Comparison of ENCODE assay signal across 8 cellular contexts in the genomic region with DNA sequence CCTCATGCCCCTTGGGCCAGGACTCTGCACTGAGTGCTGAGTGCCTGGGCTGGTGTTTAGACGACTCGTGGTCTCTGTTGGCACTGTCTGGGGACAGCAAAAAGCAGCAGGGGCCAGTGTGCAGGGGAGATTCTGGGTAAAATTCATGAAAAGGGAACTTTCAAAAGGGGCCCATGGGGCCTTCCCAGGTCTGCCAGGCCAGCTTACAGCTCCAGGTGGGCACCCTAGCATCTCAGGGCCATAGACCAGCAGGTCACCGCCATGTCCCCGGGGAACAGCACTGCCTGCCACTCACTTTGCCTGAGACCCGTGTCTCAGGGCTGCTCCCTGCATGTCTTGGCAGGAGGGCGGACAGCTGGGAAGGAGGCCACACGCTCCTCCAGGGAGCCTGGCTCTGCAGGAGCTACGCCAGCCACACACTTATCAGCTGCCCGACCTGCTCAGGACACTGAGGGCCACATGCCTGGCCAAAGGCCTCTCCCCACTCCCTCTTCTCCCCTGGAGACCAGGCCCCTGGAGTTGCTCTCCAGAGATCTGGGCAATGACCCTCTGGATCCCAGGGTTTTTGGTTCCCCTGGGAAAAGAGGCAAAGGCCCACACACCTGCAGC. TPM values are rescaled to one million over a fixed set of nuclear protein-coding genes. Genes with fewer than 3 reads are reported as not detected.
DNase-seq lines count a peak whose midpoint lies in the region; ATAC-seq and TF ChIP-seq lines count a peak whose summit lies in the region.

No MANE protein-coding gene starts in this region.

- H3K9me3 ChIP-seq in Caco-2 = no peaks in the 10 kb centered on the region

- H3K27me3 Mint-ChIP-seq in Caco-2 (ENCODE audit: insufficient read depth, unreplicated experiment) (no peaks in the 10 kb centered on the region), nephron progenitor cell (ENCODE audit: low read depth, poor library complexity) (no peaks in the 10 kb centered on the region)
- H3K27me3 Mint-ChIP-seq in dendritic cell treated with granulocyte-macrophage colony-stimulating factor and Interleukin-4, amounts not matched to agents 40 ng/mL and 50 ng/mL, for 4 days = no peaks in the 10 kb centered on the region

- intact Hi-C loops in Caco-2 (cut with micrococcal nuclease; ENCODE audit: unreplicated experiment) = loop anchor here (1.0 kb wide), 1 partner anchor 48 kb away; no protein-coding TSS in a partner anchor
- intact Hi-C loops in dendritic cell treated with granulocyte-macrophage colony-stimulating factor and Interleukin-4, amounts not matched to agents 40 ng/mL and 50 ng/mL, for 4 days (cut with micrococcal nuclease) = loop anchor here (10.0 kb wide), 1 partner anchor 72 kb away; the partner anchor contains the start of genes DCXR and RAC3

- no peaks in the 10 kb centered on the region for H3K27me3 ChIP-seq in Caco-2 (replicated peaks; ENCODE audit: control insufficient read depth, insufficient read depth, low read length)

- H3K4me3 Mint-ChIP-seq in Caco-2 (ENCODE audit: unreplicated experiment) = peak overlapping the region; percentile 50
- H3K4me3 Mint-ChIP-seq in dendritic cell treated with granulocyte-macrophage colony-stimulating factor and Interleukin-4, amounts not matched to agents 40 ng/mL and 50 ng/mL, for 4 days = peak overlapping the region; percentile 79
- H3K4me3 Mint-ChIP-seq in nephron progenitor cell = peak overlapping the region; percentile 42

- H3K4me1 ChIP-seq in Caco-2 = peaks cover 56% of the 10 kb centered on the region

- H3K4me1 Mint-ChIP-seq in Caco-2 (ENCODE audit: low read depth, unreplicated experiment) (peaks cover 42% of the 10 kb centered on the region), nephron progenitor cell (peaks cover 72% of the 10 kb centered on the region)
- peaks cover 31% of the 10 kb centered on the region for H3K4me1 Mint-ChIP-seq in dendritic cell treated with granulocyte-macrophage colony-stimulating factor and Interleukin-4, amounts not matched to agents 40 ng/mL and 50 ng/mL, for 4 days (ENCODE audit: low read depth)

- H3K36me3 Mint-ChIP-seq in Caco-2 (ENCODE audit: insufficient read depth, unreplicated experiment) (peaks cover 72% of the 10 kb centered on the region), nephron progenitor cell (ENCODE audit: low read depth) (peaks cover 26% of the 10 kb centered on the region)
- H3K36me3 Mint-ChIP-seq in dendritic cell treated with granulocyte-macrophage colony-stimulating factor and Interleukin-4, amounts not matched to agents 40 ng/mL and 50 ng/mL, for 4 days (ENCODE audit: low read depth) = peaks cover 1% of the 10 kb centered on the region

- H3K27ac Mint-ChIP-seq in Caco-2 (ENCODE audit: unreplicated experiment) = peak overlapping the region; percentile 87
- peak overlapping the region; percentile 92 for H3K27ac Mint-ChIP-seq in dendritic cell treated with granulocyte-macrophage colony-stimulating factor and Interleukin-4, amounts not matched to agents 40 ng/mL and 50 ng/mL, for 4 days
- peak overlapping the region; percentile 95 for H3K27ac Mint-ChIP-seq in nephron progenitor cell

- POLR2A ChIA-PET in Caco-2 (lab: Charles Lee) = interaction anchor here (1.0 to 1.9 kb wide), 2 partner anchors 9 to 69 kb away, joined by 5 to 6 read pairs; partner anchors contain the start of genes DCXR and FASN

- no TSS peak for BruUV-seq in Caco-2 (replicated peaks; lab: Mats Ljungman, UMichigan)

- H3K4me3 ChIP-seq in Caco-2 (ENCODE audit: low read depth, low read length) = no peak overlapping the region
- H3K4me3 ChIP-seq in Jurkat, Clone E6-1 (ENCODE audit: low read length) = peak overlapping the region; percentile 66

- in situ Hi-C loops in KBM-7 (cut with MboI; ENCODE audit: low pct_unique_long_range_greater_than_20kb, low sequenced_read_pairs) = no loop called here

- CTCF ChIA-PET in Caco-2 (lab: Charles Lee) = interaction anchor here (0.6 to 1.2 kb wide), 7 partner anchors 9 to 291 kb away, joined by 3 to 10 read pairs (median 5); partner anchors contain the start of genes DCXR and FASN

- no peak for ATAC-seq in HG03521 (IDR thresholded peaks at IDR 0.05; ENCODE audit: unreplicated experiment)

- no peaks in the 10 kb centered on the region for H3K9me3 Mint-ChIP-seq in Caco-2 (ENCODE audit: unreplicated experiment)
- H3K9me3 Mint-ChIP-seq in dendritic cell treated with granulocyte-macrophage colony-stimulating factor and Interleukin-4, amounts not matched to agents 40 ng/mL and 50 ng/mL, for 4 days = no peaks in the 10 kb centered on the region
- no peaks in the 10 kb centered on the region for H3K9me3 Mint-ChIP-seq in nephron progenitor cell

- TF ChIP-seq CTCF in Caco-2 (IDR thresholded peaks at IDR 0.05; ENCODE audit: insufficient read depth in 1 of 2, low read depth in 1 of 2, low read length in 1 of 2, severe bottlenecking in 1 of 2, unreplicated experiment in 1 of 2) = no peak
- no peak for TF ChIP-seq CTCF in nephron progenitor cell (IDR thresholded peaks at IDR 0.05)

- DNase-seq in Caco-2 (peak in 1 of 2 experiments; percentile 41), nephron progenitor cell (no peak), KBM-7 (no peak), NCI-H1694 treated with DMSO at 0.1 percent for 48 hours (lab: John Stamatoyannopoulos, UW) (no peak), NCI-H526 (lab: John Stamatoyannopoulos, UW) (no peak)
- no peak for DNase-seq in Jurkat, Clone E6-1 (ENCODE audit: low read depth, low spot score)

- no peaks in the 10 kb centered on the region for H3K36me3 ChIP-seq in Caco-2 (ENCODE audit: control insufficient read depth, insufficient read depth, low read length)

RNA-seq across cellular contexts. Expression of gene FASN, which starts 8.8 kb away (rescaled TPM):
- 330 and 359 TPM in 2 replicates for total RNA-seq in Caco-2 (2022)
- polyA plus RNA-seq in Jurkat, Clone E6-1 (2012; ENCODE audit: insufficient read depth, insufficient read length) = 37.8 TPM

RNA-seq across cellular contexts. Expression of gene DUS1L, which starts 41.2 kb away (rescaled TPM):
- total RNA-seq in Caco-2 (2022) = 129 TPM in 2 replicates
- 228 TPM for polyA plus RNA-seq in Jurkat, Clone E6-1 (2012; ENCODE audit: insufficient read depth, insufficient read length)

RNA-seq across cellular contexts. Expression of gene GPS1, which starts 55.1 kb away (rescaled TPM):
- total RNA-seq in Caco-2 (2022) = 185 and 195 TPM in 2 replicates
- 123 TPM for polyA plus RNA-seq in Jurkat, Clone E6-1 (2012; ENCODE audit: insufficient read depth, insufficient read length)

RNA-seq across cellular contexts. Expression of gene RFNG, which starts 55.2 kb away (rescaled TPM):
- 33.0 and 35.5 TPM in 2 replicates for total RNA-seq in Caco-2 (2022)
- polyA plus RNA-seq in Jurkat, Clone E6-1 (2012; ENCODE audit: insufficient read depth, insufficient read length) = 30.1 TPM
